Comparison of ENCODE assay signal across 1 cellular context in the genomic region with DNA sequence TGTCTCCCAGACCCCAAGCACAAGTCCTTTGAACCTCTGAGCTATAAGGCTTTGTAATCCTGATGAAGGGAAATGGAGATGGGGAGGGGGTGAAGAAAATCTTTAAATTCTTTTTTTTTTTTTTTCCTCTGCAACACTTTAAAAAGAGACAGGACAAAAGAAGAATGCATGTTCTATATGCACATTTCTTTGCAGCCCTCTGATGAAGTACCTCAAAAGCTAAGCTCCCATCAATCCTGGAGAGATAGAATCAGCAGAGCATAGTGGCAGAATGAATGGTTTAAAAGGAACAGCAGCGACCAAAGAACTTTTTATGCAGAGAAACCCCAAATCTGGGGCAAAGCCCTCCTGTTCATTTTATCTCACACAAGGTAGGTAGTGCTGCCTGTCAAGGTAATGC.
TF ChIP-seq lines count a peak whose summit lies in the region.

No MANE protein-coding gene starts in this region.

TF ChIP-seq in GM12878, 131 proteins besides CTCF, POLR2A, EP300 and RAD21 (continued from another document):
- TF ChIP-seq TARDBP (IDR thresholded peaks at IDR 0.05; ENCODE audit: borderline replicate concordance) (no peak), ZNF207 (IDR thresholded peaks at IDR 0.05; ENCODE audit: borderline replicate concordance) (no peak), SMAD1 (IDR thresholded peaks at IDR 0.05; ENCODE audit: low read depth, partially characterized antibody) (no peak), CHD1 (IDR thresholded peaks at IDR 0.05; ENCODE audit: low read depth, low read length) (no peak)
